ENCODE assay signal across 8 cellular contexts in genomic region chr14:60094306-60094897, GRCh38. TPM values are rescaled to one million over a fixed set of nuclear protein-coding genes. Genes with fewer than 3 reads are reported as not detected.
DNase-seq lines count a peak whose midpoint lies in the region; ATAC-seq and TF ChIP-seq lines count a peak whose summit lies in the region.

No MANE protein-coding gene starts in this region.

- H3K4me1 ChIP-seq in spleen (peaks cover 18 to 47% (median 37%) of the 10 kb centered on the region in 6 donors), stomach (peaks cover 15 to 43% (median 32%) of the 10 kb centered on the region in 4 donors)

- H3K27me3 ChIP-seq in spleen (replicated peaks in 1 of 7) (no peaks in the 10 kb centered on the region), stomach (no peaks in the 10 kb centered on the region)

- H3K27ac ChIP-seq in spleen (peak overlapping the region in 2 of 8 donors; percentile 98 to 99), stomach (peak overlapping the region in 1 of 5 donors; percentile 99)

- peak; percentile 36 for DNase-seq in activated CD4-positive, alpha-beta T cell treated with anti-CD3 and anti-CD28 coated beads for 48 hours
- DNase-seq in activated CD4-positive, alpha-beta T cell treated with anti-CD3 and anti-CD28 coated beads for 4 hours = no peak
- DNase-seq in SW 1271 (lab: John Stamatoyannopoulos, UW) (peak; percentile 67 to 91), fibroblast of mammary gland (ENCODE audit: low read depth) (peak; percentile 59), spleen (peak; percentile 63), stomach (no peak)

- ATAC-seq in HG02870 (IDR thresholded peaks at IDR 0.05; ENCODE audit: unreplicated experiment) = no peak
- ATAC-seq in GM21360 (IDR thresholded peaks at IDR 0.05; ENCODE audit: unreplicated experiment) = no peak

- no peak for TF ChIP-seq EP300 in stomach (IDR thresholded peaks at IDR 0.05)

- TF ChIP-seq POLR2A in spleen (IDR thresholded peaks at IDR 0.05) (no peak), stomach (IDR thresholded peaks at IDR 0.05) (no peak)

- H3K9me3 ChIP-seq in spleen = no peaks in the 10 kb centered on the region
- no peaks in the 10 kb centered on the region for H3K9me3 ChIP-seq in stomach

- 55 to 66% (median 60%) methylated on average over 5 of the region's 5 CpGs for WGBS in spleen, 5 donors
- WGBS in stomach, 5 donors = 52 to 79% (median 68%) methylated on average over 5 of the region's 5 CpGs

- H3K4me3 ChIP-seq in fibroblast of mammary gland (ENCODE audit: control insufficient read depth, low read depth, low read length) = peak overlapping the region; percentile 26
- H3K4me3 ChIP-seq in spleen = peak overlapping the region in 1 of 8 donors; percentile 20
- H3K4me3 ChIP-seq in stomach = no peak overlapping the region

- H3K36me3 ChIP-seq in spleen = peaks cover 0 to 18% (median 2%) of the 10 kb centered on the region in 6 donors
- peaks cover 0 to 11% (median 11%) of the 10 kb centered on the region in 4 donors for H3K36me3 ChIP-seq in stomach

- TF ChIP-seq CTCF in fibroblast of mammary gland (conservative IDR thresholded peaks at IDR 0.05; ENCODE audit: control insufficient read depth, insufficient read depth, low read depth, low read length) (no peak), spleen (IDR thresholded peaks at IDR 0.05 in 8 of 11, conservative IDR thresholded peaks at IDR 0.05 in 3 of 11) (no peak), stomach (IDR thresholded peaks at IDR 0.05) (no peak)

- intact Hi-C loops in spleen (cut with DNase I; ENCODE audit: low total_unique reads) (loop anchor here (5.0 to 10.0 kb wide), 2 partner anchors 68 to 610 kb away; partner anchors contain the start of genes JKAMP and L3HYPDH), stomach (cut with DNase I; ENCODE audit: low total_unique reads) (loop anchor here (10.0 kb wide), 1 partner anchor 70 kb away; the partner anchor contains the start of gene DHRS7)

RNA-seq across cellular contexts. Expression of gene PCNX4, which starts 2.7 kb away (rescaled TPM):
- total RNA-seq in spleen = 100 to 1,000 TPM in 1 of 7 donors, 10 to 100 TPM in 6; 40.2 to 102 (median 51.9) TPM
- 10 to 100 TPM; 11.5 to 12.7 (median 12.2) TPM for polyA plus RNA-seq in spleen
- 100 to 1,000 TPM in 1 of 5 donors, 10 to 100 TPM in 4; 26.9 to 105 (median 70.5) TPM for total RNA-seq in stomach
- polyA plus RNA-seq in stomach = 1 to 10 TPM; 6.8 to 9.2 (median 8.2) TPM

Comparison
In these comparisons a context has a peak if more than half of its experiments do, and no peak if none do; other contexts are left out.
1. DNase-seq: peak in activated CD4-positive, alpha-beta T cell treated with anti-CD3 and anti-CD28 coated beads for 48 hours (single experiment), SW 1271 (2 of 2), fibroblast of mammary gland (single experiment) and spleen (single experiment); none in activated CD4-positive, alpha-beta T cell treated with anti-CD3 and anti-CD28 coated beads for 4 hours (0 of 2) and stomach (single experiment).